ENCODE assay signal across 19 cellular contexts in the genomic region with DNA sequence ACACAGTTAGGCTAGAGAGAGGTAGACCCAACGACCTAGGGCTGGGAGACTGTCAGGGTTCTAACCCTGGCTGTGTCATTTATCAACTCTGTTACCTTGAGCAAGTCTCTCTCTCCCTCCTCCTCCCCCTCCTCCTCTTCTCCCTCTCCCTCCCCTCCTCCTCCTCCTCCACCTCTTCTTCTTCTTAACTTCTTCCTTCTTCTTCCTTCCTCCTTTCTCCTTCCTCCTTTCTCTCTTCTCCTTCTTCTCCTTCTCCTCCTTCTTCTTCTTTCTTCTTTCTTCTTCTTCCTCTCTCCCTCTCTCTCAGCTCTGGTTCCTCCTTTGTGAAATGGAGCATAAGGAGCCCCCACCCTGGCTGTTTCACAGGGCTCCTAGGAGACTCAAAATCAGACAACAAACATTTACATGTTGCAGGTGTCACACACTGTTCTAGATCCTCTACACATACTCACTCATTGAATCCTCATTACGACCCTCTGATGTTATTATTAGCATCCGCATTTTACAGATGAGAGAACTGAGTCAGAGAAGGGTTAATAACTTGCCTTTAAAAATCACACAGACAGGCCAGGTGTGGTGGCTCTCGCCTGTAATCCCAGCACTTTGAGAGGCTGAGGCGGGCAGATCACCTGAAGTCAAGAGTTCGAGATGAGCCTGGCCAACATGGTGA. TPM values are rescaled to one million over a fixed set of nuclear protein-coding genes. Genes with fewer than 3 reads are reported as not detected.
A peak's percentile ranks its signal among the peaks of the same experiment; 100 is the strongest.
DNase-seq lines count a peak whose midpoint lies in the region; ATAC-seq and TF ChIP-seq lines count a peak whose summit lies in the region.
"Had no signal": no experiment of that assay in that cellular context is flagged by ENCODE, and none has a peak within 500 bp of the region (broad histone marks: within the 10 kb centered on the region; RNA-seq: fewer than 3 reads in every experiment).

No MANE protein-coding gene starts in this region.

- no peak for TF ChIP-seq CTCF in endodermal cell (conservative IDR thresholded peaks at IDR 0.05)
- no peak for TF ChIP-seq CTCF in GM10248 (IDR thresholded peaks at IDR 0.05; ENCODE audit: control extremely low read depth, extremely low read depth, low read depth, missing control alignments)
- TF ChIP-seq CTCF in ascending aorta (IDR thresholded peaks at IDR 0.05) = no peak

- no peaks in the 10 kb centered on the region for H3K4me1 ChIP-seq in endodermal cell (ENCODE audit: control insufficient read depth, insufficient read depth, low read length)
- peaks cover 17% of the 10 kb centered on the region for H3K4me1 ChIP-seq in effector memory CD4-positive, alpha-beta T cell (ENCODE audit: control insufficient read depth, insufficient read depth, low read length, poor library complexity, severe bottlenecking)
- peaks cover 0 to 9% of the 10 kb centered on the region in 2 donors for H3K4me1 ChIP-seq in ascending aorta

- H3K27me3 ChIP-seq in endodermal cell (ENCODE audit: control insufficient read depth, insufficient read depth, low read length, poor library complexity, severe bottlenecking) (peaks cover 68% of the 10 kb centered on the region), ascending aorta (peaks cover 5% of the 10 kb centered on the region)
- H3K27me3 ChIP-seq in effector memory CD4-positive, alpha-beta T cell (replicated peaks; ENCODE audit: control insufficient read depth, insufficient read depth, low read length, poor library complexity, severe bottlenecking) = no peaks in the 10 kb centered on the region

- no peak overlapping the region for H3K4me3 ChIP-seq in endodermal cell (ENCODE audit: low read length)
- no peak overlapping the region for H3K4me3 ChIP-seq in effector memory CD4-positive, alpha-beta T cell (ENCODE audit: insufficient read depth, low read depth, low read length, poor library complexity, severe bottlenecking)
- H3K4me3 ChIP-seq in ascending aorta = no peak overlapping the region

- CTCF ChIA-PET in GM10248 (lab: Yijun Ruan, JAX) = interaction anchor here (1.0 to 3.1 kb wide), 7 partner anchors 22 to 195 kb away, joined by 3 to 19 read pairs (median 7); partner anchors contain the start of gene SPATS2

- ATAC-seq in stimulated activated effector memory CD8-positive, alpha-beta T cell treated with anti-CD3 and anti-CD28 coated beads, Interleukin-12 subunit alpha, Interleukin-12 subunit beta, amount 100 ng/mL, for 72 hours = no peak
- ATAC-seq: activated CD8-positive, alpha-beta T cell treated with anti-CD3 and anti-CD28 coated beads, Interleukin-2, amount 10 ng/mL, durations not matched to agents 7 days and 5 days; gastroesophageal sphincter had no signal

- no peaks in the 10 kb centered on the region for H3K36me3 Mint-ChIP-seq in activated naive CD8-positive, alpha-beta T cell
- no peaks in the 10 kb centered on the region for H3K36me3 Mint-ChIP-seq in activated naive CD8-positive, alpha-beta T cell treated with anti-CD3 and anti-CD28 coated beads for 36 hours
- H3K36me3 Mint-ChIP-seq in endodermal cell (ENCODE audit: low read depth) = no peaks in the 10 kb centered on the region
- H3K36me3 Mint-ChIP-seq in stimulated activated effector memory CD8-positive, alpha-beta T cell treated with anti-CD3 and anti-CD28 coated beads, Interleukin-12 subunit alpha, Interleukin-12 subunit beta, amount 100 ng/mL, for 72 hours = no peaks in the 10 kb centered on the region
- H3K36me3 Mint-ChIP-seq: activated naive CD4-positive, alpha-beta T cell treated with anti-CD3 and anti-CD28 coated beads, Interleukin-2, amount 10 ng/mL, durations not matched to agents 7 days and 5 days had no signal

- H3K4me3 Mint-ChIP-seq in activated naive CD8-positive, alpha-beta T cell = peak overlapping the region; percentile 83
- no peak overlapping the region for H3K4me3 Mint-ChIP-seq in activated naive CD8-positive, alpha-beta T cell treated with anti-CD3 and anti-CD28 coated beads for 36 hours
- H3K4me3 Mint-ChIP-seq in endodermal cell = no peak overlapping the region
- H3K4me3 Mint-ChIP-seq in stimulated activated effector memory CD8-positive, alpha-beta T cell treated with anti-CD3 and anti-CD28 coated beads, Interleukin-12 subunit alpha, Interleukin-12 subunit beta, amount 100 ng/mL, for 72 hours = peak overlapping the region; percentile 73

- no peak overlapping the region for H3K9ac ChIP-seq in endodermal cell (ENCODE audit: extremely low read depth, low read length, poor library complexity, severe bottlenecking)
- H3K9ac ChIP-seq: KMS-11, parathyroid adenoma had no signal

- no peak overlapping the region for H3K27ac Mint-ChIP-seq in activated naive CD8-positive, alpha-beta T cell
- no peak overlapping the region for H3K27ac Mint-ChIP-seq in activated naive CD8-positive, alpha-beta T cell treated with anti-CD3 and anti-CD28 coated beads for 36 hours
- H3K27ac Mint-ChIP-seq in endodermal cell = no peak overlapping the region
- H3K27ac Mint-ChIP-seq in stimulated activated effector memory CD8-positive, alpha-beta T cell treated with anti-CD3 and anti-CD28 coated beads, Interleukin-12 subunit alpha, Interleukin-12 subunit beta, amount 100 ng/mL, for 72 hours = no peak overlapping the region
- H3K27ac Mint-ChIP-seq: activated CD8-positive, alpha-beta T cell treated with anti-CD3 and anti-CD28 coated beads, Interleukin-2, amount 10 ng/mL, durations not matched to agents 7 days and 5 days; activated naive CD4-positive, alpha-beta T cell treated with anti-CD3 and anti-CD28 coated beads, Interleukin-2, amount 10 ng/mL, durations not matched to agents 7 days and 5 days; H9 had no signal

- H3K36me3 ChIP-seq in endodermal cell (ENCODE audit: control insufficient read depth, insufficient read depth, low read length) (no peaks in the 10 kb centered on the region), ascending aorta (no peaks in the 10 kb centered on the region)
- H3K36me3 ChIP-seq in effector memory CD4-positive, alpha-beta T cell (ENCODE audit: control insufficient read depth, insufficient read depth, low read length) = no peaks in the 10 kb centered on the region
- H3K36me3 ChIP-seq: gastroesophageal sphincter had no signal

- H3K27ac ChIP-seq in endodermal cell (ENCODE audit: low read depth, low read length) (no peak overlapping the region), ascending aorta (no peak overlapping the region)
- H3K27ac ChIP-seq in effector memory CD4-positive, alpha-beta T cell (ENCODE audit: insufficient read depth, low read length, poor library complexity, severe bottlenecking) = no peak overlapping the region
- H3K27ac ChIP-seq: gastroesophageal sphincter, KMS-11, parathyroid adenoma had no signal

- no peaks in the 10 kb centered on the region for H3K27me3 Mint-ChIP-seq in activated naive CD8-positive, alpha-beta T cell
- peaks cover 38% of the 10 kb centered on the region for H3K27me3 Mint-ChIP-seq in activated naive CD8-positive, alpha-beta T cell treated with anti-CD3 and anti-CD28 coated beads for 36 hours
- H3K27me3 Mint-ChIP-seq in endodermal cell (ENCODE audit: insufficient read depth) = peaks cover 74% of the 10 kb centered on the region

- WGBS in endodermal cell (ENCODE audit: insufficient coverage in 1 of 2, insufficient read length in 1 of 2), 2 experiments = 69 to 82% methylated on average over 3 to 6 of the region's 6 CpGs

- DNase-seq in activated naive CD8-positive, alpha-beta T cell treated with anti-CD3 and anti-CD28 coated beads for 36 hours = no peak
- DNase-seq in NOMO-1 (lab: John Stamatoyannopoulos, UW; ENCODE audit: unreplicated experiment in 2 of 2) (peak; percentile 21 to 42), endodermal cell (peak; percentile 14), GM10248 (ENCODE audit: extremely low spot score) (no peak), ascending aorta (ENCODE audit: low spot score in 2 of 2) (no peak)
- DNase-seq in stimulated activated effector memory CD8-positive, alpha-beta T cell treated with anti-CD3 and anti-CD28 coated beads, Interleukin-12 subunit alpha, Interleukin-12 subunit beta, amount 100 ng/mL, for 72 hours (ENCODE audit: low spot score in 2 of 2) = no peak
- DNase-seq in effector memory CD4-positive, alpha-beta T cell = no peak
- DNase-seq: activated CD8-positive, alpha-beta T cell treated with anti-CD3 and anti-CD28 coated beads, Interleukin-2, amount 10 ng/mL, durations not matched to agents 7 days and 5 days; activated naive CD4-positive, alpha-beta T cell treated with anti-CD3 and anti-CD28 coated beads, Interleukin-2, amount 10 ng/mL, durations not matched to agents 7 days and 5 days; DMS153; mesenchymal stem cell; NCI-H146; NCI-H524 treated with DMSO at 0.1 percent for 48 hours had no signal

- H3K9me3 ChIP-seq in endodermal cell (ENCODE audit: control insufficient read depth, low read length) (no peaks in the 10 kb centered on the region), ascending aorta (no peaks in the 10 kb centered on the region)
- H3K9me3 ChIP-seq in effector memory CD4-positive, alpha-beta T cell (ENCODE audit: control insufficient read depth, low read length) = no peaks in the 10 kb centered on the region
- H3K9me3 ChIP-seq: gastroesophageal sphincter had no signal

- no peaks in the 10 kb centered on the region for H3K9me3 Mint-ChIP-seq in activated naive CD8-positive, alpha-beta T cell (ENCODE audit: low read depth)
- no peaks in the 10 kb centered on the region for H3K9me3 Mint-ChIP-seq in activated naive CD8-positive, alpha-beta T cell treated with anti-CD3 and anti-CD28 coated beads for 36 hours
- H3K9me3 Mint-ChIP-seq in endodermal cell = no peaks in the 10 kb centered on the region
- no peaks in the 10 kb centered on the region for H3K9me3 Mint-ChIP-seq in stimulated activated effector memory CD8-positive, alpha-beta T cell treated with anti-CD3 and anti-CD28 coated beads, Interleukin-12 subunit alpha, Interleukin-12 subunit beta, amount 100 ng/mL, for 72 hours
- H3K9me3 Mint-ChIP-seq: activated naive CD4-positive, alpha-beta T cell treated with anti-CD3 and anti-CD28 coated beads, Interleukin-2, amount 10 ng/mL, durations not matched to agents 7 days and 5 days; H9 had no signal

- peaks cover 23% of the 10 kb centered on the region for H3K4me1 Mint-ChIP-seq in activated naive CD8-positive, alpha-beta T cell (ENCODE audit: low read depth)
- peaks cover 6% of the 10 kb centered on the region for H3K4me1 Mint-ChIP-seq in activated naive CD8-positive, alpha-beta T cell treated with anti-CD3 and anti-CD28 coated beads for 36 hours
- peaks cover 5% of the 10 kb centered on the region for H3K4me1 Mint-ChIP-seq in endodermal cell
- peaks cover 6% of the 10 kb centered on the region for H3K4me1 Mint-ChIP-seq in stimulated activated effector memory CD8-positive, alpha-beta T cell treated with anti-CD3 and anti-CD28 coated beads, Interleukin-12 subunit alpha, Interleukin-12 subunit beta, amount 100 ng/mL, for 72 hours

- POLR2A ChIA-PET in GM10248 (lab: Yijun Ruan, JAX) = no interaction called here

- intact Hi-C loops in ascending aorta (cut with DNase I) = no loop called here

RNA-seq across cellular contexts. Expression of gene KCNH3, which starts 2.2 kb away (rescaled TPM):
- 10 to 100 TPM; 10.2 to 10.9 TPM for total RNA-seq in activated naive CD8-positive, alpha-beta T cell treated with anti-CD3 and anti-CD28 coated beads for 36 hours
- 1 to 10 TPM in 1 of 2 donors, under 1 TPM in 1; 1.00 to 1.5 TPM for total RNA-seq in endodermal cell
- 0.50 TPM for polyA plus RNA-seq in endodermal cell (2013, experiment 1 of 2)
- 0.25 TPM for polyA plus RNA-seq in endodermal cell (2013, experiment 2 of 2)
- total RNA-seq in ascending aorta = not detected
- total RNA-seq: subcutaneous adipose tissue had no signal

RNA-seq across cellular contexts. Expression of gene MCRS1, which starts 31.3 kb away (rescaled TPM):
- total RNA-seq in activated naive CD8-positive, alpha-beta T cell treated with anti-CD3 and anti-CD28 coated beads for 36 hours = 10 to 100 TPM; 73.6 to 78.2 TPM
- 10 to 100 TPM; 97.5 to 98.9 TPM for total RNA-seq in endodermal cell
- 65.0 TPM for polyA plus RNA-seq in endodermal cell (2013, experiment 1 of 2)
- 59.2 TPM for polyA plus RNA-seq in endodermal cell (2013, experiment 2 of 2)
- total RNA-seq in ascending aorta = 66.8 TPM

Comparison
In these comparisons a context has a peak if more than half of its experiments do, and no peak if none do; other contexts are left out.
1. H3K4me3 Mint-ChIP-seq: peak in activated naive CD8-positive, alpha-beta T cell (single experiment) and stimulated activated effector memory CD8-positive, alpha-beta T cell treated with anti-CD3 and anti-CD28 coated beads, Interleukin-12 subunit alpha, Interleukin-12 subunit beta, amount 100 ng/mL, for 72 hours (single experiment); none in activated naive CD8-positive, alpha-beta T cell treated with anti-CD3 and anti-CD28 coated beads for 36 hours (single experiment) and endodermal cell (single experiment).
2. DNase-seq: peak in NOMO-1 (2 of 2) and endodermal cell (single experiment); none in activated naive CD8-positive, alpha-beta T cell treated with anti-CD3 and anti-CD28 coated beads for 36 hours (single experiment), stimulated activated effector memory CD8-positive, alpha-beta T cell treated with anti-CD3 and anti-CD28 coated beads, Interleukin-12 subunit alpha, Interleukin-12 subunit beta, amount 100 ng/mL, for 72 hours (0 of 2), effector memory CD4-positive, alpha-beta T cell (0 of 3), GM10248 (single experiment) and ascending aorta (0 of 2).
3. RNA of gene KCNH3, which starts 2.2 kb away (total RNA-seq): 10.2 to 10.9 TPM in activated naive CD8-positive, alpha-beta T cell treated with anti-CD3 and anti-CD28 coated beads for 36 hours; 1.00 to 1.5 TPM in endodermal cell and not detected in ascending aorta (single experiment); every median in the first group is over 4 times any median in the second.